ENCODE assay signal across 32 cellular contexts in the genomic region with DNA sequence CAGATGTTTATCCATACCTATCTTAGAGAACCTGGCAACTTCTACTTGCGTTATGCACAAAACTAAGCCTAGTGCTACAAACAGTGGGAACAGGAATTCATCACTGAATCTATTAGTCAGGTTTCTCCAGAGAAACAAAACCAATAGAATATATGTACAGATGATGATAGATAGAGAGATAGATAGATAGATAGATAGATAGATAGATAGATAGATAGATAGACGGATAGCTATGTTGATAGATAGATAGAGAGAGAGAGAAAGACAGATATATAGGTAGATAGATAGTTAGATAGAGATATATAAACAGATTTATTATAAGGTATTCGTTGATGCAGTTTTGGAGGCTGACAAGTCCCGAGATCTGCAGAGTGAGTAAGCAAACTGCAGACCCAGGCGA.
"Had no signal": no experiment of that assay in that cellular context is flagged by ENCODE, and none has a peak within 500 bp of the region (broad histone marks: within the 10 kb centered on the region; RNA-seq: fewer than 3 reads in every experiment).

No MANE protein-coding gene starts in this region.

- H3K9me3 ChIP-seq: MG63 had no signal

- DNase-seq: Karpas-422, Kasumi-1, MG63, MM.1S, MV-4-11, NCI-H1048, NCI-H1092, NCI-H1092 treated with DMSO at 0.1 percent for 48 hours, NCI-H1417, NCI-H1417 treated with DMSO at 0.1 percent for 48 hours, NCI-H1436, NCI-H1436 treated with DMSO at 0.1 percent for 48 hours, NCI-H146, NCI-H1694, NCI-H1694 treated with DMSO at 0.1 percent for 48 hours, NCI-H187, NCI-H187 treated with DMSO at 0.1 percent for 48 hours, NCI-H1930, NCI-H2029, NCI-H2029 treated with DMSO at 0.1 percent for 48 hours, NCI-H2081, NCI-H2081 treated with DMSO at 0.1 percent for 48 hours, NCI-H2107, NCI-H2171, NCI-H2171 treated with DMSO at 0.1 percent for 48 hours, NCI-H2227 treated with DMSO at 0.1 percent for 48 hours, NCI-H226, NCI-H345, NCI-H446, NCI-H446 treated with DMSO at 0.1 percent for 48 hours, NCI-H510A, NCI-H510A treated with DMSO at 0.1 percent for 48 hours had no signal

- H3K36me3 ChIP-seq: MG63 had no signal

- H3K4me3 ChIP-seq: MG63 had no signal
